ENCODE assay signal across 1 cellular context in the genomic region with DNA sequence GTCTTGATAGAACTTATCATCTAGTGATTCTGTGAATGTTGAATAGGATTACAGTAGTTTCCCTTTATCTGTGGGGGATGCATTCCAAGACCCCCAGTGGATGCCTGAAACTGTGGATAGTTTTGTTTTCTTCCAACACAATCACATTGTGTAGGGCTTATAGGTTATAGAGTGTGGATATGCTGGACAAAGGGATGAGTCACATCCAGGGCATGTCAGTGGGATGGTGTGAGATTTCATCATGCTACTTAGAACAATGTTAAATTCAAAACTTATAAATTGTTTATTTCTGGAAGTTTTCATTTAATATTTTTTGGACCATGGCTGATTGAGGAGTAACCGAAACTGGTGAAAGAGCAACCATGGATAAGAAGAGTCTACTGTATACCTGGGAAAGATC.
TF ChIP-seq lines count a peak whose summit lies in the region.

No MANE protein-coding gene starts in this region.

TF ChIP-seq in IMR-90, 13 proteins besides CTCF, POLR2A, EP300 and RAD21 (continued from another document):
- no peak for TF ChIP-seq RCOR1 (IDR thresholded peaks at IDR 0.05; ENCODE audit: insufficient replicate concordance, low read length)
